1 cellular context compared by ENCODE assay signal in the genomic region with DNA sequence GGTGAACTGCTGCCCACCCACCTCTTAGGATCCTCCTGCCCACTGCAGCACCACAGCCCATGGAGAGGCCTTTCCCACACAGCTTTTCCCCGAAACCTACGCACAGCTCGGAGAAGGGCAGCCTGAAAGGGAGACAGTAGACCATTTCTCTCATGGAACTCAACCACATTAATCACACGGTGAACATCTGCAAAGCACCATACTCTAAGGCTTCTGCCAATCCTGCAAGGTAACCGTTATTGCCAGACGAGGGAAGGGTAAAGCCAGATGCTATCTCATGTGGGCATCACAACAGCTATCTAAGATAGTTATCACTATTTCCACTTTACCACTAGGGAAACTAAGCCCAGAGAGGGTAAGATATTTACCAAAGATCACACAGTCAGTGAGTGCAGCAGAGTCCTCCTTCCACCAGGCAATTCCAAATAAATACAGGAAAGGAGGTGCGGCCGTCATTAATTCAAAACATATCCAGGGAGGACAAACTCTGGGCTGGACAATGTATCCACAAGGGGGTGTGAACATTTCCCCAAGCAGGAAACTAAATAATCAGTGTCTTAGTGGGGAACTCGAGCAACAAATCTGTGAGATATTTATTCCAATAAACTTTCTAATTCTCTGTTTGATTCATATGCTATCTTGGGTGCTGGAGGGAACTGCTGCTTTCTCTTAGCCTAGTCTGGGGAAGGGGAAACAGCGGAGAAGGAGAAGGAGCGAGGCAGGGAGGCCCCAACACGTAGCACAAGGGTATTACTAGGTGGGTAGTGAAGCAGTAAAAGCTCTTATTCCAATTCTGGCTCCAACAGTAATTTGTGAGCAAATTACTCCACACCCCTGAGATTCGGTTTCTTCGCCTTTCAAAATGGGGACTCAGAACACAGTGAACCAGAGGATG.
TF ChIP-seq lines count a peak whose summit lies in the region.

No MANE protein-coding gene starts in this region.

TF ChIP-seq in GM23338, 12 proteins besides CTCF, POLR2A, EP300 and RAD21 (continued from another document):
- TF ChIP-seq, protein P1, sequence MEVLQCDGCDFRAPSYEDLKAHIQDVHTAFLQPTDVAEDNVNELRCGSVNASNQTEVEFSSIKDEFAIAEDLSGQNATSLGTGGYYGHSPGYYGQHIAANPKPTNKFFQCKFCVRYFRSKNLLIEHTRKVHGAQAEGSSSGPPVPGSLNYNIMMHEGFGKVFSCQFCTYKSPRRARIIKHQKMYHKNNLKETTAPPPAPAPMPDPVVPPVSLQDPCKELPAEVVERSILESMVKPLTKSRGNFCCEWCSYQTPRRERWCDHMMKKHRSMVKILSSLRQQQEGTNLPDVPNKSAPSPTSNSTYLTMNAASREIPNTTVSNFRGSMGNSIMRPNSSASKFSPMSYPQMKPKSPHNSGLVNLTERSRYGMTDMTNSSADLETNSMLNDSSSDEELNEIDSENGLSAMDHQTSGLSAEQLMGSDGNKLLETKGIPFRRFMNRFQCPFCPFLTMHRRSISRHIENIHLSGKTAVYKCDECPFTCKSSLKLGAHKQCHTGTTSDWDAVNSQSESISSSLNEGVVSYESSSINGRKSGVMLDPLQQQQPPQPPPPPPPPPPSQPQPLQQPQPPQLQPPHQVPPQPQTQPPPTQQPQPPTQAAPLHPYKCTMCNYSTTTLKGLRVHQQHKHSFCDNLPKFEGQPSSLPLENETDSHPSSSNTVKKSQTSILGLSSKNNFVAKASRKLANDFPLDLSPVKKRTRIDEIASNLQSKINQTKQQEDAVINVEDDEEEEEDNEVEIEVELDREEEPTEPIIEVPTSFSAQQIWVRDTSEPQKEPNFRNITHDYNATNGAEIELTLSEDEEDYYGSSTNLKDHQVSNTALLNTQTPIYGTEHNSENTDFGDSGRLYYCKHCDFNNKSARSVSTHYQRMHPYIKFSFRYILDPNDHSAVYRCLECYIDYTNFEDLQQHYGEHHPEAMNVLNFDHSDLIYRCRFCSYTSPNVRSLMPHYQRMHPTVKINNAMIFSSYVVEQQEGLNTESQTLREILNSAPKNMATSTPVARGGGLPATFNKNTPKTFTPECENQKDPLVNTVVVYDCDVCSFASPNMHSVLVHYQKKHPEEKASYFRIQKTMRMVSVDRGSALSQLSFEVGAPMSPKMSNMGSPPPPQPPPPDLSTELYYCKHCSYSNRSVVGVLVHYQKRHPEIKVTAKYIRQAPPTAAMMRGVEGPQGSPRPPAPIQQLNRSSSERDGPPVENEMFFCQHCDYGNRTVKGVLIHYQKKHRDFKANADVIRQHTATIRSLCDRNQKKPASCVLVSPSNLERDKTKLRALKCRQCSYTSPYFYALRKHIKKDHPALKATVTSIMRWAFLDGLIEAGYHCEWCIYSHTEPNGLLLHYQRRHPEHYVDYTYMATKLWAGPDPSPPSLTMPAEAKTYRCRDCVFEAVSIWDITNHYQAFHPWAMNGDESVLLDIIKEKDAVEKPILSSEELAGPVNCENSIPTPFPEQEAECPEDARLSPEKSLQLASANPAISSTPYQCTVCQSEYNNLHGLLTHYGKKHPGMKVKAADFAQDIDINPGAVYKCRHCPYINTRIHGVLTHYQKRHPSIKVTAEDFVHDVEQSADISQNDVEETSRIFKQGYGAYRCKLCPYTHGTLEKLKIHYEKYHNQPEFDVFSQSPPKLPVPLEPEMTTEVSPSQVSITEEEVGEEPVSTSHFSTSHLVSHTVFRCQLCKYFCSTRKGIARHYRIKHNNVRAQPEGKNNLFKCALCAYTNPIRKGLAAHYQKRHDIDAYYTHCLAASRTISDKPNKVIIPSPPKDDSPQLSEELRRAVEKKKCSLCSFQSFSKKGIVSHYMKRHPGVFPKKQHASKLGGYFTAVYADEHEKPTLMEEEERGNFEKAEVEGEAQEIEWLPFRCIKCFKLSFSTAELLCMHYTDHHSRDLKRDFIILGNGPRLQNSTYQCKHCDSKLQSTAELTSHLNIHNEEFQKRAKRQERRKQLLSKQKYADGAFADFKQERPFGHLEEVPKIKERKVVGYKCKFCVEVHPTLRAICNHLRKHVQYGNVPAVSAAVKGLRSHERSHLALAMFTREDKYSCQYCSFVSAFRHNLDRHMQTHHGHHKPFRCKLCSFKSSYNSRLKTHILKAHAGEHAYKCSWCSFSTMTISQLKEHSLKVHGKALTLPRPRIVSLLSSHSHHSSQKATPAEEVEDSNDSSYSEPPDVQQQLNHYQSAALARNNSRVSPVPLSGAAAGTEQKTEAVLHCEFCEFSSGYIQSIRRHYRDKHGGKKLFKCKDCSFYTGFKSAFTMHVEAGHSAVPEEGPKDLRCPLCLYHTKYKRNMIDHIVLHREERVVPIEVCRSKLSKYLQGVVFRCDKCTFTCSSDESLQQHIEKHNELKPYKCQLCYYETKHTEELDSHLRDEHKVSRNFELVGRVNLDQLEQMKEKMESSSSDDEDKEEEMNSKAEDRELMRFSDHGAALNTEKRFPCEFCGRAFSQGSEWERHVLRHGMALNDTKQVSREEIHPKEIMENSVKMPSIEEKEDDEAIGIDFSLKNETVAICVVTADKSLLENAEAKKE (CRISPR knock-in tag; IDR thresholded peaks at IDR 0.05), result no peak
